Comparison of ENCODE assay signal across 11 cellular contexts in the genomic region with DNA sequence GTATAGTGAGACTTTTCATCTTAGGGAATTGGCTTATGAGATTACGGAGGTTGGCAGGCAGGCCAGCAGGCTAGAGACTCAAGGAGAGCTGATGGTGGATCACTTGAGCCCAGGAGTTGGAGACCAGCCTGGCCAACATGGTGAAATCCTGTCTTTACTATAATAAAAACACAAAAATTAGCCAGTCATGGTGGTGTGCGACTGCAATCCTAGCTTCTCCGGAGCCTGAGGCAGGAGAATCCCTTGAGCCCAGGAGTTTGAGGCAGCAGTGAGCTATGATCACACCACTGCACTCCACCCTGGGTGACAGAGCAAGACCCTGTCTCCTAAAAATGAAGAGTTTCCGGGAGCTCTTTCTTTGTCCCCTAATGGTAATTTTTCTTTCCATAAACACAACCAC. TPM values are rescaled to one million over a fixed set of nuclear protein-coding genes. Genes with fewer than 3 reads are reported as not detected.
"Had no signal": no experiment of that assay in that cellular context is flagged by ENCODE, and none has a peak within 500 bp of the region (broad histone marks: within the 10 kb centered on the region; RNA-seq: fewer than 3 reads in every experiment).

No MANE protein-coding gene starts in this region.

RNA-seq across cellular contexts. Expression of a gene that starts 14.6 kb away (rescaled TPM):
- total RNA-seq: naive thymus-derived CD4-positive, alpha-beta T cell; natural killer cell; occipital lobe; osteoblast; psoas muscle; renal cortical epithelial cell; sciatic nerve; smooth muscle cell; suprapubic skin; urinary bladder had no signal
- polyA plus RNA-seq: naive thymus-derived CD4-positive, alpha-beta T cell; psoas muscle; smooth muscle cell; urinary bladder had no signal

RNA-seq across cellular contexts. Expression of a gene that starts 26.5 kb away (rescaled TPM):
- total RNA-seq: naive thymus-derived CD4-positive, alpha-beta T cell; natural killer cell; occipital lobe; osteoblast; psoas muscle; renal cortical epithelial cell; sciatic nerve; smooth muscle cell; suprapubic skin; urinary bladder had no signal
- polyA plus RNA-seq: naive thymus-derived CD4-positive, alpha-beta T cell; neural cell; psoas muscle; smooth muscle cell; urinary bladder had no signal
